Comparison of ENCODE assay signal across 17 cellular contexts in the genomic region with DNA sequence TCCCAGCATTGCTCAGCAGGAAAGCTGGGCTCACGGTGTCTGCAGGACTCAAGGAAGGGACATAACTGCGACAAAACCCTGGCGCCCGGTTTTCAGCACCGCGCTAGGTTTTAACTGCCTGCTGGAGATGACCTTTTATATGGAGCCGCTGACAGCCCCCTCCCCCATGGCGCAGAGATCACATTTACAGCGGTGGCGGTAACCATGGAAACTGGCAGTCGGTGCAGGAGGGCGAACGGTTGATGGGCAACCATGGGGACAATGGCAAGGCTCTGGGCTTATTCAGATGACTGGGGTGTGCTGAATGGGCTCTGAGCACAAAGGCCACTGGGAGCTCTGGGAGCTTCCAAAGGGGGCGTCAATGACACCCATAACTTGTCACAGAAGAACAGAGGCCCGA. TPM values are rescaled to one million over a fixed set of nuclear protein-coding genes. Genes with fewer than 3 reads are reported as not detected.
DNase-seq lines count a peak whose midpoint lies in the region; ATAC-seq and TF ChIP-seq lines count a peak whose summit lies in the region.
"Had no signal": no experiment of that assay in that cellular context is flagged by ENCODE, and none has a peak within 500 bp of the region (broad histone marks: within the 10 kb centered on the region; RNA-seq: fewer than 3 reads in every experiment).

No MANE protein-coding gene starts in this region.

- TF ChIP-seq CTCF in suprapubic skin (IDR thresholded peaks at IDR 0.05), result no peak

- no peaks in the 10 kb centered on the region for H3K36me3 ChIP-seq in suprapubic skin
- H3K36me3 ChIP-seq: heart left ventricle, SJSA1, thoracic aorta had no signal

- no peaks in the 10 kb centered on the region for H3K9me3 ChIP-seq in suprapubic skin
- H3K9me3 ChIP-seq: heart left ventricle, SJSA1, thoracic aorta had no signal

- H3K27me3 ChIP-seq in suprapubic skin, result peaks cover 2% of the 10 kb centered on the region
- H3K27me3 ChIP-seq: SJSA1 had no signal

- 62% methylated on average over 15 of the region's 15 CpGs for WGBS in suprapubic skin

- TF ChIP-seq EP300 in suprapubic skin (IDR thresholded peaks at IDR 0.05), result no peak

- H3K27ac ChIP-seq in suprapubic skin, result no peak overlapping the region
- H3K27ac ChIP-seq: coronary artery, heart left ventricle, SJSA1, thoracic aorta had no signal

- DNase-seq in Ammon's horn (ENCODE audit: low spot score) (peak; percentile 61), NCI-H1092 (lab: John Stamatoyannopoulos, UW) (peak; percentile 39), astrocyte of the hippocampus (ENCODE audit: low read depth, low spot score) (peak; percentile 69), islet precursor cell (peak; percentile 79), LoVo (ENCODE audit: low spot score) (no peak), suprapubic skin (ENCODE audit: low spot score in 2 of 2) (no peak)
- DNase-seq: ACHN; activated effector memory CD4-positive, alpha-beta T cell treated with Interleukin-2 at 50 U/mL for 16 hours; Calu3; heart left ventricle; naive thymus-derived CD4-positive, alpha-beta T cell; NCI-H2081 had no signal

- peaks cover 9% of the 10 kb centered on the region for H3K4me1 ChIP-seq in suprapubic skin
- H3K4me1 ChIP-seq: heart left ventricle had no signal

- ATAC-seq in esophagus mucosa (no peak), GM19452 (IDR thresholded peaks at IDR 0.05; ENCODE audit: unreplicated experiment) (no peak)
- ATAC-seq: heart left ventricle; naive thymus-derived CD4-positive, alpha-beta T cell had no signal

- no peak overlapping the region for H3K4me3 ChIP-seq in suprapubic skin
- H3K4me3 ChIP-seq: coronary artery, heart left ventricle, SJSA1, thoracic aorta had no signal

- no peak for TF ChIP-seq POLR2A in suprapubic skin (IDR thresholded peaks at IDR 0.05)

RNA-seq across cellular contexts. Expression of a gene that starts 37.2 kb away (rescaled TPM):
- total RNA-seq in suprapubic skin (100 to 1,000 TPM in 1 of 4 donors, 10 to 100 TPM in 3; 75.6 to 102 (median 77.5) TPM), esophagus mucosa (36.0 TPM)

Comparison
In these comparisons a context has a peak if more than half of its experiments do, and no peak if none do; other contexts are left out.
1. DNase-seq: peak in Ammon's horn (single experiment), NCI-H1092 (single experiment), astrocyte of the hippocampus (single experiment) and islet precursor cell (single experiment); none in LoVo (single experiment) and suprapubic skin (0 of 2).